ENCODE assay signal across 25 cellular contexts in genomic region chr18:42882146-42882545, GRCh38.
"Had no signal": no experiment of that assay in that cellular context is flagged by ENCODE, and none has a peak within 500 bp of the region (broad histone marks: within the 10 kb centered on the region; RNA-seq: fewer than 3 reads in every experiment).

No MANE protein-coding gene starts in this region.

- H3K4me3 ChIP-seq: cardiac muscle cell, SJCRH30 had no signal

- H3K36me3 ChIP-seq: cardiac muscle cell, SJCRH30 had no signal

- FAIRE-seq: astrocyte had no signal

- H3K4me1 ChIP-seq: SJCRH30 had no signal

- H3K27me3 ChIP-seq: cardiac muscle cell, SJCRH30 had no signal

- H3K27ac ChIP-seq: cardiac muscle cell, SJCRH30 had no signal

- H3K9me3 ChIP-seq: SJCRH30 had no signal

- ATAC-seq: activated CD8-positive, alpha-beta memory T cell treated with anti-CD3 and anti-CD28 coated beads, Interleukin-2, amount 10 ng/mL, durations not matched to agents 7 days and 5 days; Panc1; Right ventricle myocardium inferior had no signal

- DNase-seq: activated B cell treated with CpG ODN at 0.5 μM for 24 hours; activated CD4-positive, alpha-beta T cell treated with anti-CD3 and anti-CD28 coated beads for 1 hour; activated CD4-positive, alpha-beta T cell treated with anti-CD3 and anti-CD28 coated beads, Interleukin-2, amount 10 ng/mL, durations not matched to agents 24 days and 14 days; activated CD4-positive, alpha-beta T cell treated with anti-CD3 and anti-CD28 coated beads, Interleukin-2, amount 50 U/mL, for 48 hours; activated CD8-positive, alpha-beta memory T cell treated with anti-CD3 and anti-CD28 coated beads, Interleukin-2, amount 10 ng/mL, durations not matched to agents 7 days and 5 days; activated gamma-delta T cell; activated naive CD4-positive, alpha-beta T cell treated with anti-CD3 and anti-CD28 coated beads for 36 hours; activated T-cell treated with anti-CD3 and anti-CD28 coated beads, Interleukin-2, amount 50 U/mL, for 24 hours; amygdala; KG1; NCI-H1048; NCI-H146; NCI-H187 treated with DMSO at 0.1 percent for 48 hours; NCI-H2081 treated with DMSO at 0.1 percent for 48 hours; NCI-H2171 treated with DMSO at 0.1 percent for 48 hours; NCI-H226; NCI-H526; NCI-H82; RPMI8226; SJCRH30; T-helper 9 cell had no signal
